ENCODE assay signal across 10 cellular contexts in genomic region chr19:38682195-38682867, GRCh38. TPM values are rescaled to one million over a fixed set of nuclear protein-coding genes. Genes with fewer than 3 reads are reported as not detected.
DNase-seq lines count a peak whose midpoint lies in the region; ATAC-seq and FAIRE-seq lines count a peak whose summit lies in the region.
"Had no signal": no experiment of that assay in that cellular context is flagged by ENCODE, and none has a peak within 500 bp of the region (broad histone marks: within the 10 kb centered on the region; RNA-seq: fewer than 3 reads in every experiment).

No MANE protein-coding gene starts in this region.

- H3K27ac Mint-ChIP-seq in activated CD4-positive, alpha-beta memory T cell treated with anti-CD3 and anti-CD28 coated beads for 36 hours, result peak overlapping the region; percentile 10

- H3K9me3 Mint-ChIP-seq in activated CD4-positive, alpha-beta memory T cell treated with anti-CD3 and anti-CD28 coated beads for 36 hours, result peaks cover 4% of the 10 kb centered on the region

- peaks cover 3% of the 10 kb centered on the region for H3K36me3 Mint-ChIP-seq in activated CD4-positive, alpha-beta memory T cell treated with anti-CD3 and anti-CD28 coated beads for 36 hours

- peaks cover 92% of the 10 kb centered on the region for H3K4me1 Mint-ChIP-seq in activated CD4-positive, alpha-beta memory T cell treated with anti-CD3 and anti-CD28 coated beads for 36 hours (ENCODE audit: low read depth)

- CTCF ChIA-PET in activated CD4-positive, alpha-beta memory T cell treated with anti-CD3 and anti-CD28 coated beads for 36 hours (lab: Charles Lee), result no interaction called here

- no peak overlapping the region for H2AFZ ChIP-seq in GM23248

- H3K4me2 ChIP-seq in GM23248 (ENCODE audit: unreplicated experiment), result no peak overlapping the region

- no peaks in the 10 kb centered on the region for H3K27me3 Mint-ChIP-seq in activated CD4-positive, alpha-beta memory T cell treated with anti-CD3 and anti-CD28 coated beads for 36 hours

- intact Hi-C loops in activated CD4-positive, alpha-beta memory T cell treated with anti-CD3 and anti-CD28 coated beads for 36 hours (cut with micrococcal nuclease), result loop anchor here (5.0 to 10.0 kb wide), 2 partner anchors 48 to 255 kb away; partner anchors contain the start of gene RASGRP4

- H3K9ac ChIP-seq in GM23248 (no peak overlapping the region), iPS-18a (ENCODE audit: low read length) (peak overlapping the region; percentile 72)

- 93 to 94% methylated on average over 9 to 11 of the region's 11 CpGs for WGBS in GM23248 (ENCODE audit: low coverage in 1 of 2, low lambda C conversion rate in 2 of 2, missing lambda C conversion rate in 2 of 2), 2 experiments
- WGBS in small intestine, 3 donors, result 88 to 96% (median 90%) methylated on average over 11 of the region's 11 CpGs

- peaks cover 7% of the 10 kb centered on the region; the same call in 1 of the 2 replicates for H3K36me3 ChIP-seq in GM23248 (ENCODE audit: low read depth)
- H3K36me3 ChIP-seq in iPS-18a (ENCODE audit: control insufficient read depth, low read depth, low read length), result no peaks in the 10 kb centered on the region
- no peaks in the 10 kb centered on the region for H3K36me3 ChIP-seq in small intestine (ENCODE audit: control insufficient read depth in 2 of 2, insufficient read depth in 2 of 2, low read length in 2 of 2)

- H3K4me3 Mint-ChIP-seq in activated CD4-positive, alpha-beta memory T cell treated with anti-CD3 and anti-CD28 coated beads for 36 hours, result no peak overlapping the region

- DNase-seq in GM23248 (no peak), small intestine (no peak), NCI-H510A (lab: John Stamatoyannopoulos, UW) (no peak), NCI-H1048 (lab: John Stamatoyannopoulos, UW) (no peak), HuH-7.5 (ENCODE audit: low spot score) (no peak)
- no peak for DNase-seq in activated CD4-positive, alpha-beta memory T cell treated with anti-CD3 and anti-CD28 coated beads for 36 hours
- DNase-seq: activated CD4-positive, CD25-positive, alpha-beta regulatory T cell treated with anti-CD3 and anti-CD28 coated beads, Interleukin-2, amount 50 U/mL, for 72 hours had no signal

- H3K4me3 ChIP-seq in GM23248, result no peak overlapping the region
- no peak overlapping the region for H3K4me3 ChIP-seq in iPS-18a (ENCODE audit: low read length)
- no peak overlapping the region for H3K4me3 ChIP-seq in small intestine (ENCODE audit: low read depth in 1 of 2, low read length in 2 of 2)

- peaks cover 91% of the 10 kb centered on the region for H3K79me2 ChIP-seq in GM23248 (ENCODE audit: insufficient read depth)

- POLR2A ChIA-PET in activated CD4-positive, alpha-beta memory T cell treated with anti-CD3 and anti-CD28 coated beads for 36 hours (lab: Charles Lee), result no interaction called here

- H3K27me3 ChIP-seq in GM23248 (replicated peaks; ENCODE audit: insufficient read depth), result no peaks in the 10 kb centered on the region
- H3K27me3 ChIP-seq in iPS-18a (ENCODE audit: control insufficient read depth, insufficient read depth, low read length), result no peaks in the 10 kb centered on the region
- no peaks in the 10 kb centered on the region for H3K27me3 ChIP-seq in small intestine (ENCODE audit: control insufficient read depth in 2 of 2, insufficient read depth in 2 of 2, low read length in 2 of 2)

- H3K9me3 ChIP-seq in GM23248 (ENCODE audit: low read depth), result no peaks in the 10 kb centered on the region
- H3K9me3 ChIP-seq in iPS-18a (ENCODE audit: control insufficient read depth, low read depth, low read length), result no peaks in the 10 kb centered on the region
- H3K9me3 ChIP-seq in small intestine (ENCODE audit: control insufficient read depth, low read depth), result no peaks in the 10 kb centered on the region

- no peak for FAIRE-seq in small intestine (lab: Jason Lieb, UNC)

- H3K4me1 ChIP-seq in GM23248 (ENCODE audit: insufficient read depth) (peaks cover 71% of the 10 kb centered on the region), iPS-18a (ENCODE audit: control insufficient read depth, low read depth, low read length) (peaks cover 44% of the 10 kb centered on the region), small intestine (ENCODE audit: control insufficient read depth in 2 of 2, insufficient read depth in 1 of 2, low read depth in 1 of 2, low read length in 1 of 2) (peaks cover 32 to 54% of the 10 kb centered on the region in 2 donors)

- ATAC-seq in HG03442 (IDR thresholded peaks at IDR 0.05; ENCODE audit: unreplicated experiment), result no peak
- ATAC-seq: left lobe of liver had no signal

- in situ Hi-C loops in GM23248 (cut with MboI), result no loop called here

- no peaks in the 10 kb centered on the region; the same call in 1 of the 2 replicates for H4K20me1 ChIP-seq in GM23248 (ENCODE audit: insufficient read depth)

- H3K27ac ChIP-seq in GM23248 (peak overlapping the region; percentile 99), iPS-18a (ENCODE audit: low read length) (peak overlapping the region; percentile 97), small intestine (ENCODE audit: low read depth in 1 of 2, low read length in 1 of 2) (peak overlapping the region; percentile 95 to 99)

- no peaks in the 10 kb centered on the region for H3K9me2 ChIP-seq in GM23248 (ENCODE audit: insufficient read depth)

- H3F3A ChIP-seq in GM23248 (ENCODE audit: insufficient read depth), result peaks cover 65% of the 10 kb centered on the region

RNA-seq across cellular contexts. Expression of gene ACTN4, which starts 34.9 kb away (rescaled TPM):
- 467 and 477 TPM in 2 replicates for total RNA-seq in GM23248 (2014; rRNA removed; shearing (Covaris generic))
- 84.6 and 85.7 TPM in 2 replicates for polyA plus RNA-seq in GM23248 (2016; fragmentation: Nextera tagmentation; extraction: Ambion mirVana)
- 100 to 1,000 TPM; 267 to 270 TPM for total RNA-seq in activated CD4-positive, alpha-beta memory T cell treated with anti-CD3 and anti-CD28 coated beads for 36 hours
- polyA plus RNA-seq in small intestine, result 100 to 1,000 TPM; 188 to 326 (median 291) TPM
